In the genomic region with DNA sequence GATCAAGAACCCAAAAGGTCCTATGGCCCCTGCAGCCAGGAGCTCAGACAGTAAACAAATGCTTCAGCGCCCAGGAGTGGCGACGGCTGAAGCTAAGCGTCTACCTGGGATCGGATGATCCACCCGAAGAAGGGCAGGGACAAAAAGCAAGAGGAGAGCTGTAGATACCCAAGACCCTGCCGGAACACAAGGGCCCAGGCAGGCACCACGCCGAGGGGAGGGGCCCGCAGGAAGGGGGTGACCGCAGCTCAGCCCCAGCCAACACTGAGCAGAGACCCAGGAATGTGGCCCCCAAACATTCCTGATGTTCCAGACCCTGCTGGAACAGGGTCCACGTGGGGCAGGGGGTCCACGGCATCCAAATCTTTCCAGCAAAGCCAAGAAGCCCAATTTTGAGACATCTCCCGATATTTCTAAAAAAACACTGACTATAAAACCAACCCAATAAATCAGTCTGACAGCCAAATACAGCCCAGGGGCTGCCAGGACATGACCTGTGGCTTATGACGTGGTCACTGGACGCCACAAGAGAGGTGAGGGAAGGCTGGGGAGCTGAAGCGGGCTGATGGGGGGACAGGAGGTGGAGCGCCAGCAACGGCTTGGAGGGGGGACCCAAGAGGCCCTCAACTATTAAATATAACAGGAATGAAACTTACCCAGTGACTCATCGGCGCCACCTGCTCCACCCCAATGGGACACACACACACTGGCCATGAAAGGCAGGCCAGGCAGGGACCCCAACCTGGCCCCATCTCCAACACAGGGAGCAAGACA, we compare ENCODE assay signal across 1 cellular context.
TF ChIP-seq lines count a peak whose summit lies in the region.

No MANE protein-coding gene starts in this region.

TF ChIP-seq in HepG2, 621 proteins besides CTCF, POLR2A, EP300 and RAD21:
- 0 out of 2 replicates have a peak, but pooled peaks have one; percentile 9 for TF ChIP-seq STAG1 (CRISPR knock-in tag; IDR thresholded peaks at IDR 0.05)
- TF ChIP-seq, protein P1, sequence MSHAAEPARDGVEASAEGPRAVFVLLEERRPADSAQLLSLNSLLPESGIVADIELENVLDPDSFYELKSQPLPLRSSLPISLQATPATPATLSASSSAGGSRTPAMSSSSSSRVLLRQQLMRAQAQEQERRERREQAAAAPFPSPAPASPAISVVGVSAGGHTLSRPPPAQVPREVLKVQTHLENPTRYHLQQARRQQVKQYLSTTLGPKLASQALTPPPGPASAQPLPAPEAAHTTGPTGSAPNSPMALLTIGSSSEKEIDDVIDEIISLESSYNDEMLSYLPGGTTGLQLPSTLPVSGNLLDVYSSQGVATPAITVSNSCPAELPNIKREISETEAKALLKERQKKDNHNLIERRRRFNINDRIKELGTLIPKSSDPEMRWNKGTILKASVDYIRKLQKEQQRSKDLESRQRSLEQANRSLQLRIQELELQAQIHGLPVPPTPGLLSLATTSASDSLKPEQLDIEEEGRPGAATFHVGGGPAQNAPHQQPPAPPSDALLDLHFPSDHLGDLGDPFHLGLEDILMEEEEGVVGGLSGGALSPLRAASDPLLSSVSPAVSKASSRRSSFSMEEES (CRISPR knock-in tag; IDR thresholded peaks at IDR 0.05) = no peak
